ENCODE assay signal across 27 cellular contexts in the genomic region with DNA sequence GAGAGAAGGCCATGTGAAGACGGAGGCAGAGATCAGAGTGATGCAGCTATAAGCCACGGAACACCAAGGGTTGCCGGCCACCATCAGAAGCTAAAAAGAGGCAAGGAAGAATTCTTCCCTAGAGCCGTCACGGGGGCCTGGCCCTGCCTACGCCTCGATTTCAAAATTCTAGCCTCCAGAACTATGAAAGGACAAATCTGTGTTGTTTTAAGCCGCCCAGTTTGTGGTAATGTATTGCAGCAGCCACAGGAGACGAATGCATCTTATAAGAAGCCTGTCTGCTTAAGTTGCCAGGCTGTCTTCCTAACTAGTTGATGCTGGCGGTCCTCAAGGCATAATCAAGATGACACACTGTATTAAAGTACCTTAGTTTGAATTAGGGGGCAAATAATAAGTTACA. TPM values are rescaled to one million over a fixed set of nuclear protein-coding genes. Genes with fewer than 3 reads are reported as not detected.
"Had no signal": no experiment of that assay in that cellular context is flagged by ENCODE, and none has a peak within 500 bp of the region (broad histone marks: within the 10 kb centered on the region; RNA-seq: fewer than 3 reads in every experiment).

No MANE protein-coding gene starts in this region.

- H3K9me3 ChIP-seq: ascending aorta, SK-N-SH, stomach, testis, upper lobe of right lung had no signal

- H3K9me2 ChIP-seq: SK-N-SH had no signal

- H3K9me3 Mint-ChIP-seq: activated B cell treated with CpG ODN at 0.5 μM for 24 hours; activated naive CD4-positive, alpha-beta T cell treated with anti-CD3 and anti-CD28 coated beads, Interleukin-2, amount 10 ng/mL, durations not matched to agents 7 days and 5 days; mesothelial cell of epicardium; nephron progenitor cell; T-cell had no signal

- ATAC-seq: left lobe of liver, right cardiac atrium, T-cell, upper lobe of right lung had no signal

- H3K4me1 Mint-ChIP-seq: activated B cell treated with CpG ODN at 0.5 μM for 24 hours; activated naive CD4-positive, alpha-beta T cell treated with anti-CD3 and anti-CD28 coated beads, Interleukin-2, amount 10 ng/mL, durations not matched to agents 7 days and 5 days; mesothelial cell of epicardium; nephron progenitor cell; T-cell had no signal

- H3K27ac ChIP-seq: ascending aorta, stomach, testis, upper lobe of right lung had no signal

- H3K36me3 Mint-ChIP-seq: activated naive CD4-positive, alpha-beta T cell treated with anti-CD3 and anti-CD28 coated beads, Interleukin-2, amount 10 ng/mL, durations not matched to agents 7 days and 5 days; mesothelial cell of epicardium; T-cell had no signal

- H3K27me3 ChIP-seq: ascending aorta, stomach, testis, upper lobe of right lung had no signal

- H3K4me2 ChIP-seq: SK-N-SH had no signal

- H3K4me3 ChIP-seq: ascending aorta, lung, stomach, testis, upper lobe of right lung had no signal

- H3K4me1 ChIP-seq: ascending aorta, stomach, testis, upper lobe of right lung had no signal

- H3K36me3 ChIP-seq: ascending aorta, stomach, upper lobe of right lung had no signal

- H3K27ac Mint-ChIP-seq: activated B cell treated with CpG ODN at 0.5 μM for 24 hours, mesothelial cell of epicardium, nephron progenitor cell, progenitor cell of endocrine pancreas, T-cell had no signal

- H3K9ac ChIP-seq: SK-N-SH had no signal

- H3K4me3 Mint-ChIP-seq: activated B cell treated with CpG ODN at 0.5 μM for 24 hours; activated naive CD4-positive, alpha-beta T cell treated with anti-CD3 and anti-CD28 coated beads, Interleukin-2, amount 10 ng/mL, durations not matched to agents 7 days and 5 days; mesothelial cell of epicardium; nephron progenitor cell; T-cell had no signal

- DNase-seq: activated B cell treated with CpG ODN at 0.5 μM for 24 hours; activated CD4-positive, alpha-beta T cell treated with anti-CD3 and anti-CD28 coated beads for 4 hours; activated CD8-positive, alpha-beta memory T cell treated with anti-CD3 and anti-CD28 coated beads, Interleukin-2, amount 50 U/mL, for 48 hours; activated effector memory CD4-positive, alpha-beta T cell treated with Interleukin-2 at 50 U/mL for 16 hours; activated naive CD4-positive, alpha-beta T cell treated with anti-CD3 and anti-CD28 coated beads, Interleukin-2, amount 10 ng/mL, durations not matched to agents 7 days and 5 days; activated T-cell treated with anti-CD3 and anti-CD28 coated beads, Interleukin-2, amount 50 U/mL, for 48 hours; cortex of kidney; erythroblast; hypothalamus; kidney; nephron progenitor cell; right cardiac atrium; SK-N-SH; small intestine; stimulated activated CD4-positive, alpha-beta T cell treated with anti-CD3 and anti-CD28 coated beads, Interleukin-4, amount 100 ng/mL, for 1 hour; stomach; T-cell; testis; upper lobe of right lung had no signal

RNA-seq across cellular contexts. Expression of gene SRD5A2, which starts 53.8 kb away (rescaled TPM):
- total RNA-seq: activated B cell treated with CpG ODN at 0.5 μM for 24 hours, ascending aorta, fibroblast of villous mesenchyme, glomerular endothelial cell, mesothelial cell of epicardium, omental fat pad, right cardiac atrium, T-cell, upper lobe of right lung had no signal
- polyA plus RNA-seq: right cardiac atrium, SK-N-SH, small intestine had no signal
